Comparison of ENCODE assay signal across 19 cellular contexts in the genomic region with DNA sequence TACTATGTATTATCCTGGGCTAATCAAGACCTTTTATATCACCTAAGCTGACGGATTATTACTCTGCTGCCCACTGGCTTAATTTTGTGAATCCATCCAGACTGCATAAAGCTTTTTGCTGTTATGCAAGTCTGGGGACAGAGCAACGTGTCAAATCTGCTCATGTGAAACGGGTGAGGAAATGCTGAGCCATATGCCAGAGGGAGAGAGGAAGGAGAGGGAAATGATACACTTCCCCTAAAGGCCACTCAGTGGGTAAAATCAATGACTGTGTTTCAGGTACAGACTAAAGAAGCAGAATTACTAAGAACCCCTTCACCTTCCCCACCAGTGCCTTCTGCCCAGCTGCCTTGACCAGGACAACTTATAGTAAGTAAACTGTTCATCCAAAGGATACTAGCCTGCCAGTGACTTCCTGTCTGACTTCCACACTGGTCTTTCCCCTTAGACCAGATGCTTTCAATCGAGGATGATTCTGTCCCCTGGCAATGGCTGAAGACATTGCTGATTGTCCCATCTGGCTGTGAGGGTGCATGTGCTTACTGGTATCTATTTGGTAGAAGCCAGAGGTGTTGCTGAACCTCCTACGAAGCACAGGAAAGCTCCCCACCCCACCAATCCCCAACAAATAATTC. TPM values are rescaled to one million over a fixed set of nuclear protein-coding genes. Genes with fewer than 3 reads are reported as not detected.
DNase-seq lines count a peak whose midpoint lies in the region; ATAC-seq and TF ChIP-seq lines count a peak whose summit lies in the region.
"Had no signal": no experiment of that assay in that cellular context is flagged by ENCODE, and none has a peak within 500 bp of the region (broad histone marks: within the 10 kb centered on the region; RNA-seq: fewer than 3 reads in every experiment).

No MANE protein-coding gene starts in this region.

- H3K9me3 ChIP-seq in body of pancreas (no peaks in the 10 kb centered on the region), neutrophil (peaks cover 6% of the 10 kb centered on the region)

- CTCF ChIA-PET in HEK293T (lab: Yijun Ruan, JAX), result interaction anchor here (0.6 kb wide), 1 partner anchor 21 kb away, joined by 3 read pairs; no protein-coding TSS in a partner anchor

- H3K4me3 ChIP-seq in body of pancreas (no peak overlapping the region), neutrophil (ENCODE audit: low read depth in 1 of 2, low read length in 1 of 2) (no peak overlapping the region)
- H3K4me3 ChIP-seq: coronary artery had no signal

- DNase-seq in NCI-H82 (lab: John Stamatoyannopoulos, UW) (peak; percentile 6), NCI-H82 treated with DMSO at 0.1 percent for 48 hours (lab: John Stamatoyannopoulos, UW; ENCODE audit: unreplicated experiment) (no peak), Kasumi-1 (lab: John Stamatoyannopoulos, UW) (peak; percentile 74 to 83), body of pancreas (peak in 1 of 4 donors; percentile 19), amygdala (lab: John Stamatoyannopoulos, UW) (no peak), NCI-H748 (lab: John Stamatoyannopoulos, UW; ENCODE audit: unreplicated experiment) (no peak), HEK293T (ENCODE audit: extremely low spot score) (no peak)
- DNase-seq: 8988T; activated effector memory CD4-positive, alpha-beta T cell treated with anti-CD3 and anti-CD28 coated beads, Interleukin-2, amount 50 U/mL, for 16 hours; DMS79 treated with DMSO at 0.1 percent for 48 hours; foreskin melanocyte; NCI-H226; posterior cingulate gyrus; RPMI8226; stimulated activated CD4-positive, alpha-beta T cell treated with anti-CD3 and anti-CD28 coated beads, Interleukin-4, amount 100 ng/mL, for 4 hours; substantia nigra; WERI-Rb-1 had no signal

- 77 to 84% methylated on average over 5 of the region's 5 CpGs for WGBS in body of pancreas, 2 donors

- peak; percentile 21 for ATAC-seq in body of pancreas

- H3K4me1 ChIP-seq in body of pancreas, result no peaks in the 10 kb centered on the region
- peaks cover 6 to 8% of the 10 kb centered on the region in 2 experiments for H3K4me1 ChIP-seq in neutrophil (ENCODE audit: control insufficient read depth in 1 of 2, insufficient read depth in 1 of 2, low read depth in 1 of 2, low read length in 1 of 2)

- TF ChIP-seq CTCF in body of pancreas (IDR thresholded peaks at IDR 0.05) (no peak), neutrophil (IDR thresholded peaks at IDR 0.05) (no peak)

- H3K27me3 ChIP-seq in body of pancreas, result no peaks in the 10 kb centered on the region
- no peaks in the 10 kb centered on the region for H3K27me3 ChIP-seq in neutrophil

- H3K36me3 ChIP-seq in body of pancreas (replicated peaks in 1 of 2; ENCODE audit: insufficient read depth in 1 of 2, low read depth in 2 of 2) (peaks cover 0 to 37% of the 10 kb centered on the region in 2 donors), neutrophil (peaks cover 100% of the 10 kb centered on the region)

- POLR2A ChIA-PET in HEK293T (lab: Yijun Ruan, JAX), result no interaction called here

- TF ChIP-seq POLR2A in body of pancreas (IDR thresholded peaks at IDR 0.05), result no peak

- H3K27ac ChIP-seq in body of pancreas, result no peak overlapping the region
- peak overlapping the region; percentile 58 for H3K27ac ChIP-seq in neutrophil
- H3K27ac ChIP-seq: WERI-Rb-1 had no signal

- intact Hi-C loops in body of pancreas (cut with DNase I), result no loop called here

TF ChIP-seq in HEK293T, 16 proteins besides CTCF, POLR2A, EP300 and RAD21:
- TF ChIP-seq SP1 (IDR thresholded peaks at IDR 0.05) (no peak), BHLHE40 (IDR thresholded peaks at IDR 0.05; ENCODE audit: borderline replicate concordance) (no peak), ELF4 (IDR thresholded peaks at IDR 0.05) (no peak), FOXA1 (IDR thresholded peaks at IDR 0.05) (no peak), NFRKB (IDR thresholded peaks at IDR 0.05) (no peak), L3MBTL2 (conservative IDR thresholded peaks at IDR 0.05) (no peak)

RNA-seq across cellular contexts. Expression of gene STAT1, which starts 43.0 kb away (rescaled TPM):
- total RNA-seq in body of pancreas, result 10 to 100 TPM; 30.1 to 56.4 TPM

Comparison
In these comparisons a context has a peak if more than half of its experiments do, and no peak if none do; other contexts are left out.
1. DNase-seq: peak in NCI-H82 (single experiment) and Kasumi-1 (2 of 2); none in NCI-H82 treated with DMSO at 0.1 percent for 48 hours (single experiment), amygdala (0 of 56), NCI-H748 (single experiment) and HEK293T (single experiment).